ENCODE assay signal across 19 cellular contexts in genomic region chr6:136486357-136486756, GRCh38.
"Had no signal": no experiment of that assay in that cellular context is flagged by ENCODE, and none has a peak within 500 bp of the region (broad histone marks: within the 10 kb centered on the region; RNA-seq: fewer than 3 reads in every experiment).

No MANE protein-coding gene starts in this region.

- H3K9me3 Mint-ChIP-seq: activated CD4-positive, alpha-beta memory T cell treated with anti-CD3 and anti-CD28 coated beads for 36 hours; activated T-cell treated with anti-CD3 and anti-CD28 coated beads, Interleukin-2, amount 50 U/mL, for 4 hours; central memory CD8-positive, alpha-beta T cell; stimulated activated naive CD8-positive, alpha-beta T cell treated with anti-CD3 and anti-CD28 coated beads, Interleukin-15, amount 100 ng/mL, for 72 hours; T-helper 1 cell treated with Interleukin-12 subunit alpha and Interleukin-12 subunit beta and Interleukin-4 antibody, amounts not matched to agents 30 μg/mL and 1 μg/mL, for 36 hours had no signal

- H3K36me3 Mint-ChIP-seq: activated CD4-positive, alpha-beta memory T cell treated with anti-CD3 and anti-CD28 coated beads for 36 hours; brain; naive thymus-derived CD8-positive, alpha-beta T cell had no signal

- H3K4me1 Mint-ChIP-seq: activated CD4-positive, alpha-beta T cell treated with anti-CD3 and anti-CD28 coated beads for 36 hours; central memory CD8-positive, alpha-beta T cell; naive thymus-derived CD8-positive, alpha-beta T cell; stimulated activated naive CD8-positive, alpha-beta T cell treated with anti-CD3 and anti-CD28 coated beads, Interleukin-15, amount 100 ng/mL, for 72 hours had no signal

- H3K27me3 Mint-ChIP-seq: activated CD4-positive, alpha-beta T cell treated with anti-CD3 and anti-CD28 coated beads for 36 hours; stimulated activated naive CD8-positive, alpha-beta T cell treated with anti-CD3 and anti-CD28 coated beads, Interleukin-15, amount 100 ng/mL, for 72 hours had no signal

- H3K9me3 ChIP-seq: gastroesophageal sphincter, pancreas, thyroid gland, uterus had no signal

- ATAC-seq: activated CD4-positive, alpha-beta T cell treated with anti-CD3 and anti-CD28 coated beads for 36 hours; activated T-cell treated with anti-CD3 and anti-CD28 coated beads, Interleukin-2, amount 50 U/mL, for 4 hours; gastroesophageal sphincter; left lobe of liver; naive thymus-derived CD8-positive, alpha-beta T cell; pancreas; stimulated activated naive CD8-positive, alpha-beta T cell treated with anti-CD3 and anti-CD28 coated beads, Interleukin-15, amount 100 ng/mL, for 72 hours had no signal

- H3K4me3 Mint-ChIP-seq: activated CD4-positive, alpha-beta memory T cell treated with anti-CD3 and anti-CD28 coated beads for 36 hours; activated CD4-positive, alpha-beta T cell treated with anti-CD3 and anti-CD28 coated beads for 36 hours; activated T-cell treated with anti-CD3 and anti-CD28 coated beads, Interleukin-2, amount 50 U/mL, for 4 hours; brain; central memory CD8-positive, alpha-beta T cell; naive thymus-derived CD8-positive, alpha-beta T cell; stimulated activated naive CD8-positive, alpha-beta T cell treated with anti-CD3 and anti-CD28 coated beads, Interleukin-15, amount 100 ng/mL, for 72 hours; T-helper 1 cell treated with Interleukin-12 subunit alpha and Interleukin-12 subunit beta and Interleukin-4 antibody, amounts not matched to agents 30 μg/mL and 1 μg/mL, for 36 hours had no signal

- H3K27ac Mint-ChIP-seq: activated CD4-positive, alpha-beta memory T cell treated with anti-CD3 and anti-CD28 coated beads for 36 hours; activated CD4-positive, alpha-beta T cell treated with anti-CD3 and anti-CD28 coated beads for 36 hours; naive thymus-derived CD8-positive, alpha-beta T cell; stimulated activated naive CD8-positive, alpha-beta T cell treated with anti-CD3 and anti-CD28 coated beads, Interleukin-15, amount 100 ng/mL, for 72 hours; T-helper 1 cell treated with Interleukin-12 subunit alpha and Interleukin-12 subunit beta and Interleukin-4 antibody, amounts not matched to agents 30 μg/mL and 1 μg/mL, for 36 hours had no signal

- H3K27ac ChIP-seq: epithelial cell of prostate, gastroesophageal sphincter, pancreas, thyroid gland, uterus had no signal

- DNase-seq: activated CD4-positive, alpha-beta memory T cell treated with anti-CD3 and anti-CD28 coated beads for 36 hours; activated CD4-positive, alpha-beta T cell treated with anti-CD3 and anti-CD28 coated beads for 36 hours; activated effector memory CD4-positive, alpha-beta T cell treated with Interleukin-2 at 50 U/mL for 16 hours; activated naive CD4-positive, alpha-beta T cell treated with anti-CD3 and anti-CD28 coated beads, Interleukin-2, amount 50 U/mL, for 16 hours; activated T-cell treated with anti-CD3 and anti-CD28 coated beads, Interleukin-2, amount 50 U/mL, for 4 hours; amniotic stem cell; dermis blood vessel endothelial cell; naive thymus-derived CD8-positive, alpha-beta T cell; pancreas; stimulated activated CD4-positive, alpha-beta T cell treated with anti-CD3 and anti-CD28 coated beads, Interleukin-1b, Interleukin-23, amount 100 ng/mL, for 48 hours; stimulated activated naive CD8-positive, alpha-beta T cell treated with anti-CD3 and anti-CD28 coated beads, Interleukin-15, amount 100 ng/mL, for 72 hours; thyroid gland; uterus had no signal
